Comparison of ENCODE assay signal across 23 cellular contexts in the genomic region with DNA sequence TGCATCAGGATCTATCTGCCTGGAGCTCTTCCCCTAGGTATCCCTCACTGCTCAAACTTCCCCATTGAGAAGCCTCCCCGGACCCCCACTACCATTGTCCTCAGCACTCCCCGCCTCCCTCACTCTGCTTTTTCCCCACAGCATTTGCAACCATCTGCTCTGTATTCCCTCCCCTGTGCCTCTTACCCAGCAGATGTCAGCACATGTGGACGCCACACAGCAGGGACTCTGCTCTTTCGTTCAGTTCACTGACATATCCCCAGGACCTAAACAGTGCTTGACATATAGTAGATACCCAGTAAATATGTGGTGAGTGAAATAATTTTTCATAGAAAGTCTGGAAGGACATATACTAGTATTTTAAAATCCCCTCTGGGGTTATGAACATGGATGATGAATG. TPM values are rescaled to one million over a fixed set of nuclear protein-coding genes. Genes with fewer than 3 reads are reported as not detected.
DNase-seq lines count a peak whose midpoint lies in the region; ATAC-seq, FAIRE-seq and TF ChIP-seq lines count a peak whose summit lies in the region.
"Had no signal": no experiment of that assay in that cellular context is flagged by ENCODE, and none has a peak within 500 bp of the region (broad histone marks: within the 10 kb centered on the region; RNA-seq: fewer than 3 reads in every experiment).

No MANE protein-coding gene starts in this region.

- no peak for TF ChIP-seq CTCF in HepG2 (CRISPR knock-in tag; IDR thresholded peaks at IDR 0.05)
- TF ChIP-seq CTCF in right lobe of liver (IDR thresholded peaks at IDR 0.05): no peak
- TF ChIP-seq CTCF in type B pancreatic cell (conservative IDR thresholded peaks at IDR 0.05): no peak

- H3K36me3 Mint-ChIP-seq in memory B cell: peaks cover 22% of the 10 kb centered on the region
- H3K36me3 Mint-ChIP-seq in type B pancreatic cell: peaks cover 30% of the 10 kb centered on the region

- no peak overlapping the region for H3K4me3 ChIP-seq in HepG2 (replicated peaks in 1 of 3; ENCODE audit: insufficient read depth in 1 of 3, low read depth in 2 of 3, low read length in 3 of 3)
- H3K4me3 ChIP-seq in right lobe of liver: no peak overlapping the region
- H3K4me3 ChIP-seq: heart right ventricle had no signal

- no peak overlapping the region for H3K9ac ChIP-seq in HepG2 (ENCODE audit: insufficient read depth, low read depth, low read length)

- ATAC-seq in HepG2: 0 out of 3 replicates have a peak, but pooled peaks have one; percentile 23
- no peak for ATAC-seq in right lobe of liver
- ATAC-seq in memory B cell (ENCODE audit: low read depth): no peak
- no peak for ATAC-seq in HG03175 (IDR thresholded peaks at IDR 0.05; ENCODE audit: unreplicated experiment)
- ATAC-seq: Panc1 had no signal

- no peak overlapping the region for H3K4me2 ChIP-seq in HepG2 (ENCODE audit: low read depth, low read length)

- 96% methylated on average over 4 of the region's 4 CpGs for WGBS in HepG2 (ENCODE audit: low lambda C conversion rate)
- WGBS in right lobe of liver (ENCODE audit: insufficient coverage, low coverage, low lambda C conversion rate, missing lambda C conversion rate): 98% methylated on average over 3 of the region's 4 CpGs

- no peak overlapping the region for H3K27ac ChIP-seq in HepG2 (ENCODE audit: extremely low read length, insufficient read depth, low read length)
- no peak overlapping the region for H3K27ac ChIP-seq in right lobe of liver
- H3K27ac ChIP-seq: C4-2B, heart right ventricle had no signal

- no peaks in the 10 kb centered on the region for H3K27me3 Mint-ChIP-seq in memory B cell
- H3K27me3 Mint-ChIP-seq in type B pancreatic cell: no peaks in the 10 kb centered on the region
- H3K27me3 Mint-ChIP-seq: activated naive CD8-positive, alpha-beta T cell treated with anti-CD3 and anti-CD28 coated beads, Interleukin-2, amount 10 ng/mL, durations not matched to agents 7 days and 5 days; stimulated activated naive CD8-positive, alpha-beta T cell treated with anti-CD3 and anti-CD28 coated beads, Interleukin-15, Interleukin-2, amounts not matched to agents 100 ng/mL and 50 ng/mL, for 24 hours had no signal

- TF ChIP-seq EP300 in HepG2 (IDR thresholded peaks at IDR 0.05; ENCODE audit: low read depth in 2 of 2, low read length in 2 of 2): no peak
- no peak for TF ChIP-seq EP300 in HepG2 (CRISPR knock-in tag; IDR thresholded peaks at IDR 0.05; ENCODE audit: borderline replicate concordance)

- H3K27ac Mint-ChIP-seq in memory B cell (peak overlapping the region; percentile 70), type B pancreatic cell (peak overlapping the region; percentile 28)
- H3K27ac Mint-ChIP-seq: activated naive CD8-positive, alpha-beta T cell treated with anti-CD3 and anti-CD28 coated beads, Interleukin-2, amount 10 ng/mL, durations not matched to agents 7 days and 5 days; HFFc6 had no signal

- H3K9me3 Mint-ChIP-seq in memory B cell (no peaks in the 10 kb centered on the region), type B pancreatic cell (no peaks in the 10 kb centered on the region)
- H3K9me3 Mint-ChIP-seq: activated naive CD8-positive, alpha-beta T cell treated with anti-CD3 and anti-CD28 coated beads, Interleukin-2, amount 10 ng/mL, durations not matched to agents 7 days and 5 days; HFFc6; stimulated activated naive CD8-positive, alpha-beta T cell treated with anti-CD3 and anti-CD28 coated beads, Interleukin-15, Interleukin-2, amounts not matched to agents 100 ng/mL and 50 ng/mL, for 24 hours had no signal

- H3K36me3 ChIP-seq in HepG2 (replicated peaks in 1 of 2; ENCODE audit: control insufficient read depth in 1 of 2, insufficient read depth in 2 of 2, low read length in 2 of 2) (peaks cover 0 to 2% of the 10 kb centered on the region in 2 experiments; a peak in 1 of 5 replicates), right lobe of liver (peaks cover 0 to 13% (median 0%) of the 10 kb centered on the region in 4 donors)

- no peak for FAIRE-seq in HepG2 (lab: Jason Lieb, UNC)

- POLR2A ChIA-PET in HepG2 (lab: Yijun Ruan, JAX): no interaction called here

- H4K20me1 ChIP-seq in HepG2 (ENCODE audit: insufficient read depth, low read length): no peaks in the 10 kb centered on the region

- H2AFZ ChIP-seq in HepG2 (ENCODE audit: low read length): no peak overlapping the region

- H3K4me3 Mint-ChIP-seq in memory B cell (no peak overlapping the region), type B pancreatic cell (no peak overlapping the region)
- H3K4me3 Mint-ChIP-seq: activated naive CD8-positive, alpha-beta T cell treated with anti-CD3 and anti-CD28 coated beads, Interleukin-2, amount 10 ng/mL, durations not matched to agents 7 days and 5 days; HFFc6; stimulated activated naive CD8-positive, alpha-beta T cell treated with anti-CD3 and anti-CD28 coated beads, Interleukin-15, Interleukin-2, amounts not matched to agents 100 ng/mL and 50 ng/mL, for 24 hours had no signal

- BruUV-seq in HepG2 (replicated peaks; lab: Mats Ljungman, UMichigan): no TSS peak

- CTCF ChIA-PET in HepG2 (lab: Yijun Ruan, JAX; ENCODE audit: low intra/inter-chr PET ratio, low total read pairs): no interaction called here

- TF ChIP-seq RAD21 in HepG2 (CRISPR knock-in tag; IDR thresholded peaks at IDR 0.05): no peak

- in situ Hi-C loops in HepG2 (cut with HindIII; ENCODE audit: extremely low pct_ligation_motif_present, low pct_unique_long_range_greater_than_20kb): no loop called here

- no peaks in the 10 kb centered on the region for H3K9me3 ChIP-seq in HepG2 (ENCODE audit: low read length)
- H3K9me3 ChIP-seq in right lobe of liver: no peaks in the 10 kb centered on the region
- H3K9me3 ChIP-seq: heart right ventricle had no signal

- no peaks in the 10 kb centered on the region for H3K79me2 ChIP-seq in HepG2 (ENCODE audit: insufficient read depth, low read length)

- H3K27me3 ChIP-seq in HepG2 (ENCODE audit: control insufficient read depth in 1 of 2, insufficient read depth in 2 of 2, low read length in 2 of 2): no peaks in the 10 kb centered on the region
- no peaks in the 10 kb centered on the region for H3K27me3 ChIP-seq in right lobe of liver
- H3K27me3 ChIP-seq: heart right ventricle had no signal

- H3K4me1 ChIP-seq in HepG2 (ENCODE audit: insufficient read depth, low read length) (peaks cover 7% of the 10 kb centered on the region; the same call in 1 of the 2 replicates), right lobe of liver (no peaks in the 10 kb centered on the region)

- DNase-seq in HepG2 (ENCODE audit: low spot score): no peak
- DNase-seq in right lobe of liver: no peak
- DNase-seq in NCI-H2171 (lab: John Stamatoyannopoulos, UW): peak; percentile 42
- DNase-seq in memory B cell (ENCODE audit: low spot score in 2 of 2): no peak
- no peak for DNase-seq in type B pancreatic cell (ENCODE audit: extremely low spot score, unreplicated experiment)
- no peak for DNase-seq in DMS53 treated with DMSO at 0.1 percent for 48 hours (lab: John Stamatoyannopoulos, UW; ENCODE audit: unreplicated experiment)
- no peak for DNase-seq in HK-2 (ENCODE audit: unreplicated experiment)
- DNase-seq: activated CD4-positive, alpha-beta T cell treated with anti-CD3 and anti-CD28 coated beads for 48 hours; activated naive CD8-positive, alpha-beta T cell treated with anti-CD3 and anti-CD28 coated beads, Interleukin-2, amount 10 ng/mL, durations not matched to agents 7 days and 5 days; DMS153; effector CD4-positive, alpha-beta T cell; heart right ventricle; HFFc6; KBM-7; mammary epithelial cell; NCI-H1417 treated with DMSO at 0.1 percent for 48 hours; NCI-H510A; stimulated activated CD4-positive, alpha-beta T cell treated with anti-CD3 and anti-CD28 coated beads, Interleukin-12 subunit alpha, Interleukin-12 subunit beta, amount 100 ng/mL, for 4 hours; stimulated activated CD4-positive, alpha-beta T cell treated with anti-CD3 and anti-CD28 coated beads, Interleukin-4, amount 100 ng/mL, for 24 hours had no signal

- H3K4me1 Mint-ChIP-seq in memory B cell (peaks cover 10% of the 10 kb centered on the region), type B pancreatic cell (ENCODE audit: unreplicated experiment) (peaks cover 10% of the 10 kb centered on the region)
- H3K4me1 Mint-ChIP-seq: activated naive CD8-positive, alpha-beta T cell treated with anti-CD3 and anti-CD28 coated beads, Interleukin-2, amount 10 ng/mL, durations not matched to agents 7 days and 5 days had no signal

- TF ChIP-seq POLR2A in HepG2 (IDR thresholded peaks at IDR 0.05; ENCODE audit: insufficient read depth in 1 of 2, low read depth in 2 of 2, low read length in 2 of 2): no peak
- TF ChIP-seq POLR2A in right lobe of liver (IDR thresholded peaks at IDR 0.05): no peak

- intact Hi-C loops in HepG2 (cut with micrococcal nuclease; ENCODE audit: unreplicated experiment) (no loop called here), right lobe of liver (cut with DNase I) (no loop called here)

RNA-seq across cellular contexts. Expression of gene PIGF, which starts 36.4 kb away (rescaled TPM):
- total RNA-seq in HepG2 (2016; rRNA removed; fragmentation: Illumina TruSeq; extraction: Trizol) (37.8 and 53.2 TPM in 2 replicates), right lobe of liver (10 to 100 TPM in 3 of 6 experiments, 1 to 10 TPM in 3; 8.4 to 12.1 (median 10.0) TPM), type B pancreatic cell (ENCODE audit: low replicate concordance) (27.5 and 35.1 TPM in 2 replicates)
- total RNA-seq in HepG2 (2016; cell fraction: cytosol; rRNA removed; fragmentation: Illumina TruSeq; extraction: Trizol; ENCODE audit: low read depth): 38.8 and 39.9 TPM in 2 replicates
- 36.4 and 55.8 TPM in 2 replicates for total RNA-seq in HepG2 (2016; cell fraction: insoluble cytoplasmic fraction; rRNA removed; fragmentation: Illumina TruSeq; extraction: Trizol)
- 48.7 and 54.0 TPM in 2 replicates for total RNA-seq in HepG2 (2016; cell fraction: membrane; rRNA removed; fragmentation: Illumina TruSeq; extraction: Trizol)
- total RNA-seq in HepG2 (2016; cell fraction: nucleus; rRNA removed; fragmentation: Illumina TruSeq; extraction: Trizol): 73.3 and 84.2 TPM in 2 replicates
- polyA plus RNA-seq in HepG2 (2011; rRNA removed): 73.6 and 90.2 TPM in 2 replicates
- 29.3 and 45.8 TPM in 2 replicates for polyA plus RNA-seq in HepG2 (2011; cell fraction: cytosol; rRNA removed)
- polyA plus RNA-seq in HepG2 (2011; cell fraction: nucleus; rRNA removed): 33.9 and 45.5 TPM in 2 replicates
- polyA plus RNA-seq in HepG2 (2012): 47.8 and 64.6 TPM in 2 replicates
- polyA plus RNA-seq in HepG2 (2016; cell fraction: cytosol; fragmentation: Illumina TruSeq; extraction: Trizol; ENCODE audit: low read depth): 49.0 and 67.5 TPM in 2 replicates
- polyA plus RNA-seq in HepG2 (2016; cell fraction: insoluble cytoplasmic fraction; fragmentation: Illumina TruSeq; extraction: Trizol; ENCODE audit: low read depth): 39.6 and 42.5 TPM in 2 replicates
- 52.4 and 65.1 TPM in 2 replicates for polyA plus RNA-seq in HepG2 (2016; cell fraction: membrane; fragmentation: Illumina TruSeq; extraction: Trizol; ENCODE audit: low read depth)
- polyA plus RNA-seq in HepG2 (2016; cell fraction: nucleus; fragmentation: Illumina TruSeq; extraction: Trizol; ENCODE audit: insufficient read depth, low read depth): 97.0 and 101 TPM in 2 replicates
- 10.2 and 29.3 TPM in 2 replicates for polyA minus RNA-seq in HepG2 (2011; rRNA and poly(A)+ RNA removed; ENCODE audit: low replicate concordance)
- 19.8 and 25.3 TPM in 2 replicates for polyA minus RNA-seq in HepG2 (2011; cell fraction: cytosol; rRNA and poly(A)+ RNA removed)
- 99.8 and 108 TPM in 2 replicates for polyA minus RNA-seq in HepG2 (2011; cell fraction: nucleus; rRNA and poly(A)+ RNA removed)

RNA-seq across cellular contexts. Expression of gene CRIPT, which starts 36.6 kb away (rescaled TPM):
- 20.1 and 27.7 TPM in 2 replicates for total RNA-seq in HepG2 (2016; rRNA removed; fragmentation: Illumina TruSeq; extraction: Trizol)
- 7.2 and 8.6 TPM in 2 replicates for total RNA-seq in HepG2 (2016; cell fraction: cytosol; rRNA removed; fragmentation: Illumina TruSeq; extraction: Trizol; ENCODE audit: low read depth)
- 21.8 and 30.2 TPM in 2 replicates for total RNA-seq in HepG2 (2016; cell fraction: insoluble cytoplasmic fraction; rRNA removed; fragmentation: Illumina TruSeq; extraction: Trizol)
- total RNA-seq in HepG2 (2016; cell fraction: membrane; rRNA removed; fragmentation: Illumina TruSeq; extraction: Trizol): 11.7 and 13.1 TPM in 2 replicates
- total RNA-seq in HepG2 (2016; cell fraction: nucleus; rRNA removed; fragmentation: Illumina TruSeq; extraction: Trizol): 11.9 and 12.5 TPM in 2 replicates
- polyA plus RNA-seq in HepG2 (2011; rRNA removed): 7.1 and 10.7 TPM in 2 replicates
- 2.9 and 5.3 TPM in 2 replicates for polyA plus RNA-seq in HepG2 (2011; cell fraction: cytosol; rRNA removed)
- polyA plus RNA-seq in HepG2 (2011; cell fraction: nucleus; rRNA removed): 3.3 and 4.4 TPM in 2 replicates
- polyA plus RNA-seq in HepG2 (2012): 19.6 and 22.5 TPM in 2 replicates
- 7.6 and 8.0 TPM in 2 replicates for polyA plus RNA-seq in HepG2 (2016; cell fraction: cytosol; fragmentation: Illumina TruSeq; extraction: Trizol; ENCODE audit: low read depth)
- polyA plus RNA-seq in HepG2 (2016; cell fraction: insoluble cytoplasmic fraction; fragmentation: Illumina TruSeq; extraction: Trizol; ENCODE audit: low read depth): 28.7 and 29.0 TPM in 2 replicates
- 9.3 TPM in 2 replicates for polyA plus RNA-seq in HepG2 (2016; cell fraction: membrane; fragmentation: Illumina TruSeq; extraction: Trizol; ENCODE audit: low read depth)
- polyA plus RNA-seq in HepG2 (2016; cell fraction: nucleus; fragmentation: Illumina TruSeq; extraction: Trizol; ENCODE audit: insufficient read depth, low read depth): 11.8 and 12.8 TPM in 2 replicates
- 5.7 and 6.6 TPM in 2 replicates for polyA minus RNA-seq in HepG2 (2011; rRNA and poly(A)+ RNA removed; ENCODE audit: low replicate concordance)
- polyA minus RNA-seq in HepG2 (2011; cell fraction: cytosol; rRNA and poly(A)+ RNA removed): 8.4 and 9.8 TPM in 2 replicates
- 25.0 and 26.4 TPM in 2 replicates for polyA minus RNA-seq in HepG2 (2011; cell fraction: nucleus; rRNA and poly(A)+ RNA removed)
- total RNA-seq in right lobe of liver: 1 to 10 TPM; 5.2 to 9.7 (median 7.0) TPM
- 15.2 and 19.8 TPM in 2 replicates for total RNA-seq in type B pancreatic cell (ENCODE audit: low replicate concordance)

RNA-seq across cellular contexts. Expression of gene ATP6V1E2, which starts 38.0 kb away (rescaled TPM):
- total RNA-seq in HepG2 (2016; rRNA removed; fragmentation: Illumina TruSeq; extraction: Trizol) (2.1 and 2.4 TPM in 2 replicates), right lobe of liver (1 to 10 TPM; 2.8 to 4.8 (median 3.6) TPM), type B pancreatic cell (ENCODE audit: low replicate concordance) (9.3 and 12.9 TPM in 2 replicates)
- 1.7 and 1.9 TPM in 2 replicates for total RNA-seq in HepG2 (2016; cell fraction: cytosol; rRNA removed; fragmentation: Illumina TruSeq; extraction: Trizol; ENCODE audit: low read depth)
- 2.1 and 2.5 TPM in 2 replicates for total RNA-seq in HepG2 (2016; cell fraction: insoluble cytoplasmic fraction; rRNA removed; fragmentation: Illumina TruSeq; extraction: Trizol)
- total RNA-seq in HepG2 (2016; cell fraction: membrane; rRNA removed; fragmentation: Illumina TruSeq; extraction: Trizol): 4.3 and 5.3 TPM in 2 replicates
- 1.7 and 1.8 TPM in 2 replicates for total RNA-seq in HepG2 (2016; cell fraction: nucleus; rRNA removed; fragmentation: Illumina TruSeq; extraction: Trizol)
- polyA plus RNA-seq in HepG2 (2011; rRNA removed): 1.9 and 2.9 TPM in 2 replicates
- polyA plus RNA-seq in HepG2 (2011; cell fraction: cytosol; rRNA removed): 2.0 and 3.4 TPM in 2 replicates
- polyA plus RNA-seq in HepG2 (2011; cell fraction: nucleus; rRNA removed): 1.9 and 2.3 TPM in 2 replicates
- polyA plus RNA-seq in HepG2 (2012): 2.9 and 4.3 TPM in 2 replicates
- 1.9 and 2.8 TPM in 2 replicates for polyA plus RNA-seq in HepG2 (2016; cell fraction: cytosol; fragmentation: Illumina TruSeq; extraction: Trizol; ENCODE audit: low read depth)
- 2.4 and 2.8 TPM in 2 replicates for polyA plus RNA-seq in HepG2 (2016; cell fraction: insoluble cytoplasmic fraction; fragmentation: Illumina TruSeq; extraction: Trizol; ENCODE audit: low read depth)
- polyA plus RNA-seq in HepG2 (2016; cell fraction: membrane; fragmentation: Illumina TruSeq; extraction: Trizol; ENCODE audit: low read depth): 3.7 and 4.6 TPM in 2 replicates
- 2.2 and 2.6 TPM in 2 replicates for polyA plus RNA-seq in HepG2 (2016; cell fraction: nucleus; fragmentation: Illumina TruSeq; extraction: Trizol; ENCODE audit: insufficient read depth, low read depth)
- polyA minus RNA-seq in HepG2 (2011; rRNA and poly(A)+ RNA removed; ENCODE audit: low replicate concordance): 1.9 and 13.7 TPM in 2 replicates
- polyA minus RNA-seq in HepG2 (2011; cell fraction: cytosol; rRNA and poly(A)+ RNA removed): 0.88 and 2.4 TPM in 2 replicates
- polyA minus RNA-seq in HepG2 (2011; cell fraction: nucleus; rRNA and poly(A)+ RNA removed): 2.4 and 3.1 TPM in 2 replicates

RNA-seq across cellular contexts. Expression of gene RHOQ, which starts 38.1 kb away (rescaled TPM):
- total RNA-seq in HepG2 (2016; rRNA removed; fragmentation: Illumina TruSeq; extraction: Trizol): 9.9 and 10.4 TPM in 2 replicates
- total RNA-seq in HepG2 (2016; cell fraction: cytosol; rRNA removed; fragmentation: Illumina TruSeq; extraction: Trizol; ENCODE audit: low read depth): 3.3 and 5.5 TPM in 2 replicates
- total RNA-seq in HepG2 (2016; cell fraction: insoluble cytoplasmic fraction; rRNA removed; fragmentation: Illumina TruSeq; extraction: Trizol): 10.0 and 12.4 TPM in 2 replicates
- 13.3 and 16.6 TPM in 2 replicates for total RNA-seq in HepG2 (2016; cell fraction: membrane; rRNA removed; fragmentation: Illumina TruSeq; extraction: Trizol)
- total RNA-seq in HepG2 (2016; cell fraction: nucleus; rRNA removed; fragmentation: Illumina TruSeq; extraction: Trizol): 9.2 and 11.0 TPM in 2 replicates
- polyA plus RNA-seq in HepG2 (2011; rRNA removed): 14.2 and 15.3 TPM in 2 replicates
- polyA plus RNA-seq in HepG2 (2011; cell fraction: cytosol; rRNA removed): 7.9 and 10.3 TPM in 2 replicates
- 26.2 and 28.8 TPM in 2 replicates for polyA plus RNA-seq in HepG2 (2011; cell fraction: nucleus; rRNA removed)
- polyA plus RNA-seq in HepG2 (2012): 11.3 and 19.1 TPM in 2 replicates
- 8.8 and 10.2 TPM in 2 replicates for polyA plus RNA-seq in HepG2 (2016; cell fraction: cytosol; fragmentation: Illumina TruSeq; extraction: Trizol; ENCODE audit: low read depth)
- 14.1 and 17.4 TPM in 2 replicates for polyA plus RNA-seq in HepG2 (2016; cell fraction: insoluble cytoplasmic fraction; fragmentation: Illumina TruSeq; extraction: Trizol; ENCODE audit: low read depth)
- 15.9 and 20.9 TPM in 2 replicates for polyA plus RNA-seq in HepG2 (2016; cell fraction: membrane; fragmentation: Illumina TruSeq; extraction: Trizol; ENCODE audit: low read depth)
- 19.6 and 24.7 TPM in 2 replicates for polyA plus RNA-seq in HepG2 (2016; cell fraction: nucleus; fragmentation: Illumina TruSeq; extraction: Trizol; ENCODE audit: insufficient read depth, low read depth)
- polyA minus RNA-seq in HepG2 (2011; rRNA and poly(A)+ RNA removed; ENCODE audit: low replicate concordance): 10.9 and 13.6 TPM in 2 replicates
- polyA minus RNA-seq in HepG2 (2011; cell fraction: cytosol; rRNA and poly(A)+ RNA removed): 6.4 and 6.5 TPM in 2 replicates
- 25.6 and 33.1 TPM in 2 replicates for polyA minus RNA-seq in HepG2 (2011; cell fraction: nucleus; rRNA and poly(A)+ RNA removed)
- 10 to 100 TPM; 10.6 to 37.2 (median 26.0) TPM for total RNA-seq in right lobe of liver
- 41.4 and 43.1 TPM in 2 replicates for total RNA-seq in type B pancreatic cell (ENCODE audit: low replicate concordance)
